In the genomic region with DNA sequence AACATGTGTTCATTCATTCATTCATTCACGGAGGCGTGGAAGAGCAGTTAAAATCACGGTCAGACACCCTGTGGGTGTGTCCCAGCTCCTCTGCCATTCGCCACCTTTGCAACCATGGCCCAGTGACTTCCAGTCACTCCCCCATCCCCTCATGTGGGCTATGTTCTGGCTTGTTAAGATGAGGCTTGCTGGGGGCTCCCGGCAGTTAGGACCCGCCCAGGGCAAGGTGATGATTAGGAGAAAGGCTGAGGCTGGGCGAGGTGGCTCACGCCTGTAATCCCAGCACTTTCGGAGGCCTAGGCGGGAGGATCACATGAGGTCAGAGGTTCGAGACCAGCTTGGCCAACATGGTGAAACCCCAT, we compare ENCODE assay signal across 9 cellular contexts. TPM values are rescaled to one million over a fixed set of nuclear protein-coding genes. Genes with fewer than 3 reads are reported as not detected.
A peak's percentile ranks its signal among the peaks of the same experiment; 100 is the strongest.
DNase-seq lines count a peak whose midpoint lies in the region; ATAC-seq and TF ChIP-seq lines count a peak whose summit lies in the region.
"Had no signal": no experiment of that assay in that cellular context is flagged by ENCODE, and none has a peak within 500 bp of the region (broad histone marks: within the 10 kb centered on the region; RNA-seq: fewer than 3 reads in every experiment).

No MANE protein-coding gene starts in this region.

- H3K9me3 Mint-ChIP-seq in brain (peaks cover 0 to 2% (median 0%) of the 10 kb centered on the region in 5 experiments), nephron progenitor cell (no peaks in the 10 kb centered on the region)

- peak overlapping the region in 2 of 5 experiments; percentile 12 to 28 for H3K4me3 Mint-ChIP-seq in brain
- peak overlapping the region; percentile 63 for H3K4me3 Mint-ChIP-seq in nephron progenitor cell

- no peak for TF ChIP-seq CTCF in right atrium auricular region (IDR thresholded peaks at IDR 0.05)
- TF ChIP-seq CTCF in brain (conservative IDR thresholded peaks at IDR 0.05): no peak
- TF ChIP-seq CTCF in nephron progenitor cell (IDR thresholded peaks at IDR 0.05): no peak
- no peak for TF ChIP-seq CTCF in vagina (IDR thresholded peaks at IDR 0.05)

- no peak for TF ChIP-seq POLR2A in vagina (IDR thresholded peaks at IDR 0.05)

- H3K27ac ChIP-seq in right atrium auricular region (peak overlapping the region; percentile 71 to 72), vagina (peak overlapping the region; percentile 81)

- H3K4me3 ChIP-seq in right atrium auricular region (no peak overlapping the region), vagina (peak overlapping the region in 1 of 2 donors; percentile 13)

- no peaks in the 10 kb centered on the region for H3K9me3 ChIP-seq in right atrium auricular region
- H3K9me3 ChIP-seq in vagina: no peaks in the 10 kb centered on the region

- H3K4me1 ChIP-seq in right atrium auricular region (peaks cover 0 to 15% of the 10 kb centered on the region in 2 donors), vagina (peaks cover 17% of the 10 kb centered on the region)

- no peaks in the 10 kb centered on the region for H3K36me3 Mint-ChIP-seq in brain
- no peaks in the 10 kb centered on the region for H3K36me3 Mint-ChIP-seq in nephron progenitor cell (ENCODE audit: low read depth)

- H3K4me1 Mint-ChIP-seq in brain (peaks cover 20% of the 10 kb centered on the region), nephron progenitor cell (peaks cover 38% of the 10 kb centered on the region)

- intact Hi-C loops in Right ventricle myocardium inferior (cut with DNase I): no loop called here
- intact Hi-C loops in vagina (cut with DNase I): loop anchor here (5.0 kb wide), 1 partner anchor 135 kb away; a partner anchor contains a TSS

- ATAC-seq in Right ventricle myocardium inferior: no peak
- no peak for ATAC-seq in GM18867 (IDR thresholded peaks at IDR 0.05; ENCODE audit: unreplicated experiment)

- H3K27ac Mint-ChIP-seq in brain (peak overlapping the region in 3 of 5 experiments; percentile 36 to 94 (median 70)), nephron progenitor cell (no peak overlapping the region)

- H3K27me3 Mint-ChIP-seq in brain (peaks cover 4% of the 10 kb centered on the region), nephron progenitor cell (ENCODE audit: low read depth, poor library complexity) (peaks cover 18% of the 10 kb centered on the region)

- H3K27me3 ChIP-seq in right atrium auricular region: no peaks in the 10 kb centered on the region
- no peaks in the 10 kb centered on the region for H3K27me3 ChIP-seq in vagina

- H3K36me3 ChIP-seq in right atrium auricular region: no peaks in the 10 kb centered on the region
- H3K36me3 ChIP-seq in vagina: no peaks in the 10 kb centered on the region

- DNase-seq in right atrium auricular region (ENCODE audit: low spot score) (no peak), Right ventricle myocardium inferior (ENCODE audit: missing footprints) (no peak), nephron progenitor cell (no peak), vagina (ENCODE audit: extremely low spot score in 2 of 2) (no peak), NCI-H187 (lab: John Stamatoyannopoulos, UW) (no peak), dermis blood vessel endothelial cell (no peak)
- DNase-seq: cortex of kidney had no signal

RNA-seq across cellular contexts. Expression of a gene that starts 24.9 kb away (rescaled TPM):
- total RNA-seq in right atrium auricular region (1 to 10 TPM; 1.1 to 2.6 TPM), Right ventricle myocardium inferior (4.8 TPM), vagina (18.9 TPM), dermis blood vessel endothelial cell (0.47 and 0.51 TPM in 2 replicates)
- 1.8 TPM for polyA plus RNA-seq in brain (ENCODE audit: insufficient read depth, low read depth, low replicate concordance)

RNA-seq across cellular contexts. Expression of a gene that starts 25.2 kb away (rescaled TPM):
- total RNA-seq in right atrium auricular region: 10 to 100 TPM; 10.2 to 12.3 TPM
- total RNA-seq in Right ventricle myocardium inferior: 10.5 TPM
- 23.7 TPM for polyA plus RNA-seq in brain (ENCODE audit: insufficient read depth, low read depth, low replicate concordance)
- total RNA-seq in vagina: 14.5 TPM
- total RNA-seq in dermis blood vessel endothelial cell: 33.5 and 34.6 TPM in 2 replicates

RNA-seq across cellular contexts. Expression of a gene that starts 46.2 kb away (rescaled TPM):
- total RNA-seq in right atrium auricular region (10 to 100 TPM; 16.1 to 31.9 TPM), Right ventricle myocardium inferior (12.2 TPM), vagina (30.0 TPM), dermis blood vessel endothelial cell (38.0 and 38.8 TPM in 2 replicates)
- polyA plus RNA-seq in brain (ENCODE audit: insufficient read depth, low read depth, low replicate concordance): 53.5 TPM

RNA-seq across cellular contexts. Expression of a gene that starts 57.3 kb away (rescaled TPM):
- total RNA-seq in right atrium auricular region (10 to 100 TPM; 43.1 to 67.2 TPM), Right ventricle myocardium inferior (32.0 TPM), vagina (36.6 TPM), dermis blood vessel endothelial cell (37.4 and 49.5 TPM in 2 replicates)
- 119 TPM for polyA plus RNA-seq in brain (ENCODE audit: insufficient read depth, low read depth, low replicate concordance)

RNA-seq across cellular contexts. Expression of a gene that starts 57.5 kb away (rescaled TPM):
- 10 to 100 TPM; 12.9 to 14.5 TPM for total RNA-seq in right atrium auricular region
- 14.0 TPM for total RNA-seq in Right ventricle myocardium inferior
- 61.8 TPM for polyA plus RNA-seq in brain (ENCODE audit: insufficient read depth, low read depth, low replicate concordance)
- 29.5 TPM for total RNA-seq in vagina
- total RNA-seq in dermis blood vessel endothelial cell: 8.7 and 11.2 TPM in 2 replicates
